ENCODE assay signal across 1 cellular context in the genomic region with DNA sequence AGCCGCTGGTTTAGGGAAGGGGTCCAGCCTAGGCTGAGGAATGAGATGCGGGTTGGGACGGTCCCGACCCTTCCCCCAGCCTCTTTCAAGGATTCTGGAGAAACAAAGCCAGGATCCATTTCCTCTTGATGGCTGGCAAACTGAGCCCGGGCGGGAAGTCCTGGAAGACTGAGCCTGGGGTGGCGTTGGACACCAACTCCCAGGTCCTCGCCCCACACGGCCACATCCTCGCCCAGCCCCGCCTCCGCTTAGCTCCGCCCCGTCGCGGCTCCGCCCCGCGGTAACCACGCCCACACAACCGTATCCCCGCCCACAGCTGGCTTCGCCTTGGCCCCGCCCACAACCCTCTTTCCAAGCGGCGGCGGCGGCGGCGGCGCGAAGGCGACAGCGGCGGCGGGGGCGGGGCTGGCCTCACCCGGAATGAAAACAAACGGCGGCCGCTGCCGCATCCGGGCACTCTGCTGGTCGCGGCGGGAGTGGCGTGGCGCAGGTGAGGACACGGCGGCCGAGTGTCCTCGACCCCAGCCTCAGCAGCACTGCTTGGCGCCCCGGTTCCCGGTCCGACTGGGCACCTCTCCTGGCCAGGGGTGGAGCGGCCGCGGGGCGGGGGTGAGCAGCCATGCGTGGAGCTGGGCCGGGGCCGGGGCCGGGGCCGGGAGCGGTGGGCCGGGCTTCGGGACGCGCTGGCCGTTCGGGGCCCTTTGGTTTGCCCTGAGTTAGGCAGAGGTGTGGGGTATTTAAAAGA.
A peak's percentile ranks its signal among the peaks of the same experiment; 100 is the strongest.
TF ChIP-seq lines count a peak whose summit lies in the region.

A gene with protein sequence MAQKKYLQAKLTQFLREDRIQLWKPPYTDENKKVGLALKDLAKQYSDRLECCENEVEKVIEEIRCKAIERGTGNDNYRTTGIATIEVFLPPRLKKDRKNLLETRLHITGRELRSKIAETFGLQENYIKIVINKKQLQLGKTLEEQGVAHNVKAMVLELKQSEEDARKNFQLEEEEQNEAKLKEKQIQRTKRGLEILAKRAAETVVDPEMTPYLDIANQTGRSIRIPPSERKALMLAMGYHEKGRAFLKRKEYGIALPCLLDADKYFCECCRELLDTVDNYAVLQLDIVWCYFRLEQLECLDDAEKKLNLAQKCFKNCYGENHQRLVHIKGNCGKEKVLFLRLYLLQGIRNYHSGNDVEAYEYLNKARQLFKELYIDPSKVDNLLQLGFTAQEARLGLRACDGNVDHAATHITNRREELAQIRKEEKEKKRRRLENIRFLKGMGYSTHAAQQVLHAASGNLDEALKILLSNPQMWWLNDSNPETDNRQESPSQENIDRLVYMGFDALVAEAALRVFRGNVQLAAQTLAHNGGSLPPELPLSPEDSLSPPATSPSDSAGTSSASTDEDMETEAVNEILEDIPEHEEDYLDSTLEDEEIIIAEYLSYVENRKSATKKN (plus strand): TSS at position 456 of the 745 bp plus-strand sequence. CDS start 3,538 bp downstream, outside the sequence.

TF ChIP-seq in H1, 55 proteins besides CTCF, POLR2A, EP300 and RAD21 (continues in another document):
- peak; percentile 77 for TF ChIP-seq KDM4A (IDR thresholded peaks at IDR 0.05; ENCODE audit: low read depth, low read length, severe bottlenecking)
- TF ChIP-seq SIN3A (conservative IDR thresholded peaks at IDR 0.05 in 1 of 2, IDR thresholded peaks at IDR 0.05 in 1 of 2; ENCODE audit: low read depth in 1 of 2, low read length in 2 of 2): peak in 1 of 2 experiments; percentile 64; a peak in 1 of 4 replicates
- TF ChIP-seq NRF1 (IDR thresholded peaks at IDR 0.05; ENCODE audit: low read depth, low read length): no peak
- TF ChIP-seq, protein P1, sequence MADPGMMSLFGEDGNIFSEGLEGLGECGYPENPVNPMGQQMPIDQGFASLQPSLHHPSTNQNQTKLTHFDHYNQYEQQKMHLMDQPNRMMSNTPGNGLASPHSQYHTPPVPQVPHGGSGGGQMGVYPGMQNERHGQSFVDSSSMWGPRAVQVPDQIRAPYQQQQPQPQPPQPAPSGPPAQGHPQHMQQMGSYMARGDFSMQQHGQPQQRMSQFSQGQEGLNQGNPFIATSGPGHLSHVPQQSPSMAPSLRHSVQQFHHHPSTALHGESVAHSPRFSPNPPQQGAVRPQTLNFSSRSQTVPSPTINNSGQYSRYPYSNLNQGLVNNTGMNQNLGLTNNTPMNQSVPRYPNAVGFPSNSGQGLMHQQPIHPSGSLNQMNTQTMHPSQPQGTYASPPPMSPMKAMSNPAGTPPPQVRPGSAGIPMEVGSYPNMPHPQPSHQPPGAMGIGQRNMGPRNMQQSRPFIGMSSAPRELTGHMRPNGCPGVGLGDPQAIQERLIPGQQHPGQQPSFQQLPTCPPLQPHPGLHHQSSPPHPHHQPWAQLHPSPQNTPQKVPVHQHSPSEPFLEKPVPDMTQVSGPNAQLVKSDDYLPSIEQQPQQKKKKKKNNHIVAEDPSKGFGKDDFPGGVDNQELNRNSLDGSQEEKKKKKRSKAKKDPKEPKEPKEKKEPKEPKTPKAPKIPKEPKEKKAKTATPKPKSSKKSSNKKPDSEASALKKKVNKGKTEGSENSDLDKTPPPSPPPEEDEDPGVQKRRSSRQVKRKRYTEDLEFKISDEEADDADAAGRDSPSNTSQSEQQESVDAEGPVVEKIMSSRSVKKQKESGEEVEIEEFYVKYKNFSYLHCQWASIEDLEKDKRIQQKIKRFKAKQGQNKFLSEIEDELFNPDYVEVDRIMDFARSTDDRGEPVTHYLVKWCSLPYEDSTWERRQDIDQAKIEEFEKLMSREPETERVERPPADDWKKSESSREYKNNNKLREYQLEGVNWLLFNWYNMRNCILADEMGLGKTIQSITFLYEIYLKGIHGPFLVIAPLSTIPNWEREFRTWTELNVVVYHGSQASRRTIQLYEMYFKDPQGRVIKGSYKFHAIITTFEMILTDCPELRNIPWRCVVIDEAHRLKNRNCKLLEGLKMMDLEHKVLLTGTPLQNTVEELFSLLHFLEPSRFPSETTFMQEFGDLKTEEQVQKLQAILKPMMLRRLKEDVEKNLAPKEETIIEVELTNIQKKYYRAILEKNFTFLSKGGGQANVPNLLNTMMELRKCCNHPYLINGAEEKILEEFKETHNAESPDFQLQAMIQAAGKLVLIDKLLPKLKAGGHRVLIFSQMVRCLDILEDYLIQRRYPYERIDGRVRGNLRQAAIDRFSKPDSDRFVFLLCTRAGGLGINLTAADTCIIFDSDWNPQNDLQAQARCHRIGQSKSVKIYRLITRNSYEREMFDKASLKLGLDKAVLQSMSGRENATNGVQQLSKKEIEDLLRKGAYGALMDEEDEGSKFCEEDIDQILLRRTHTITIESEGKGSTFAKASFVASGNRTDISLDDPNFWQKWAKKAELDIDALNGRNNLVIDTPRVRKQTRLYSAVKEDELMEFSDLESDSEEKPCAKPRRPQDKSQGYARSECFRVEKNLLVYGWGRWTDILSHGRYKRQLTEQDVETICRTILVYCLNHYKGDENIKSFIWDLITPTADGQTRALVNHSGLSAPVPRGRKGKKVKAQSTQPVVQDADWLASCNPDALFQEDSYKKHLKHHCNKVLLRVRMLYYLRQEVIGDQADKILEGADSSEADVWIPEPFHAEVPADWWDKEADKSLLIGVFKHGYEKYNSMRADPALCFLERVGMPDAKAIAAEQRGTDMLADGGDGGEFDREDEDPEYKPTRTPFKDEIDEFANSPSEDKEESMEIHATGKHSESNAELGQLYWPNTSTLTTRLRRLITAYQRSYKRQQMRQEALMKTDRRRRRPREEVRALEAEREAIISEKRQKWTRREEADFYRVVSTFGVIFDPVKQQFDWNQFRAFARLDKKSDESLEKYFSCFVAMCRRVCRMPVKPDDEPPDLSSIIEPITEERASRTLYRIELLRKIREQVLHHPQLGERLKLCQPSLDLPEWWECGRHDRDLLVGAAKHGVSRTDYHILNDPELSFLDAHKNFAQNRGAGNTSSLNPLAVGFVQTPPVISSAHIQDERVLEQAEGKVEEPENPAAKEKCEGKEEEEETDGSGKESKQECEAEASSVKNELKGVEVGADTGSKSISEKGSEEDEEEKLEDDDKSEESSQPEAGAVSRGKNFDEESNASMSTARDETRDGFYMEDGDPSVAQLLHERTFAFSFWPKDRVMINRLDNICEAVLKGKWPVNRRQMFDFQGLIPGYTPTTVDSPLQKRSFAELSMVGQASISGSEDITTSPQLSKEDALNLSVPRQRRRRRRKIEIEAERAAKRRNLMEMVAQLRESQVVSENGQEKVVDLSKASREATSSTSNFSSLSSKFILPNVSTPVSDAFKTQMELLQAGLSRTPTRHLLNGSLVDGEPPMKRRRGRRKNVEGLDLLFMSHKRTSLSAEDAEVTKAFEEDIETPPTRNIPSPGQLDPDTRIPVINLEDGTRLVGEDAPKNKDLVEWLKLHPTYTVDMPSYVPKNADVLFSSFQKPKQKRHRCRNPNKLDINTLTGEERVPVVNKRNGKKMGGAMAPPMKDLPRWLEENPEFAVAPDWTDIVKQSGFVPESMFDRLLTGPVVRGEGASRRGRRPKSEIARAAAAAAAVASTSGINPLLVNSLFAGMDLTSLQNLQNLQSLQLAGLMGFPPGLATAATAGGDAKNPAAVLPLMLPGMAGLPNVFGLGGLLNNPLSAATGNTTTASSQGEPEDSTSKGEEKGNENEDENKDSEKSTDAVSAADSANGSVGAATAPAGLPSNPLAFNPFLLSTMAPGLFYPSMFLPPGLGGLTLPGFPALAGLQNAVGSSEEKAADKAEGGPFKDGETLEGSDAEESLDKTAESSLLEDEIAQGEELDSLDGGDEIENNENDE (IDR thresholded peaks at IDR 0.05; ENCODE audit: insufficient replicate concordance, low read length): no peak
- TF ChIP-seq CEBPB (IDR thresholded peaks at IDR 0.05; ENCODE audit: low read depth, low read length): no peak
- no peak for TF ChIP-seq RFX5 (IDR thresholded peaks at IDR 0.05; ENCODE audit: borderline replicate concordance, low read depth, low read length)
- TF ChIP-seq TEAD4 (IDR thresholded peaks at IDR 0.05; ENCODE audit: low read depth, low read length): no peak
- TF ChIP-seq, protein P2, sequence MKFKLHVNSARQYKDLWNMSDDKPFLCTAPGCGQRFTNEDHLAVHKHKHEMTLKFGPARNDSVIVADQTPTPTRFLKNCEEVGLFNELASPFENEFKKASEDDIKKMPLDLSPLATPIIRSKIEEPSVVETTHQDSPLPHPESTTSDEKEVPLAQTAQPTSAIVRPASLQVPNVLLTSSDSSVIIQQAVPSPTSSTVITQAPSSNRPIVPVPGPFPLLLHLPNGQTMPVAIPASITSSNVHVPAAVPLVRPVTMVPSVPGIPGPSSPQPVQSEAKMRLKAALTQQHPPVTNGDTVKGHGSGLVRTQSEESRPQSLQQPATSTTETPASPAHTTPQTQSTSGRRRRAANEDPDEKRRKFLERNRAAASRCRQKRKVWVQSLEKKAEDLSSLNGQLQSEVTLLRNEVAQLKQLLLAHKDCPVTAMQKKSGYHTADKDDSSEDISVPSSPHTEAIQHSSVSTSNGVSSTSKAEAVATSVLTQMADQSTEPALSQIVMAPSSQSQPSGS (IDR thresholded peaks at IDR 0.05; ENCODE audit: low read length): no peak
- no peak; the same call in 1 of the 2 replicates for TF ChIP-seq BACH1 (IDR thresholded peaks at IDR 0.05; ENCODE audit: low read length)
- no peak for TF ChIP-seq HDAC2 (IDR thresholded peaks at IDR 0.05; ENCODE audit: borderline replicate concordance in 1 of 2, low read depth in 2 of 2, low read length in 2 of 2)
- no peak for TF ChIP-seq RNF2 (IDR thresholded peaks at IDR 0.05; ENCODE audit: borderline replicate concordance, low read depth, low read length, missing control alignments, poor library complexity, severe bottlenecking)
- no peak for TF ChIP-seq GABPA (IDR thresholded peaks at IDR 0.05; ENCODE audit: borderline replicate concordance, insufficient read depth, low read length)
- TF ChIP-seq ASH2L (IDR thresholded peaks at IDR 0.05; ENCODE audit: low read length): peak; percentile 73
- TF ChIP-seq RXRA (IDR thresholded peaks at IDR 0.05; ENCODE audit: insufficient read depth, low read depth, low read length): no peak
- no peak for TF ChIP-seq MAFK (IDR thresholded peaks at IDR 0.05; ENCODE audit: low read depth, low read length)
- no peak for TF ChIP-seq NANOG (IDR thresholded peaks at IDR 0.05; ENCODE audit: insufficient read depth, low read depth, low read length, poor library complexity, severe bottlenecking)
- TF ChIP-seq SIRT6 (IDR thresholded peaks at IDR 0.05; ENCODE audit: low read length): no peak
- no peak for TF ChIP-seq SRF (IDR thresholded peaks at IDR 0.05; ENCODE audit: low read depth, low read length)
- no peak for TF ChIP-seq BRCA1 (IDR thresholded peaks at IDR 0.05; ENCODE audit: low read depth, low read length)
- TF ChIP-seq SP2 (IDR thresholded peaks at IDR 0.05; ENCODE audit: low read length): no peak
- no peak for TF ChIP-seq CHD1 (IDR thresholded peaks at IDR 0.05; ENCODE audit: low read depth, low read length)
- TF ChIP-seq CREB1 (IDR thresholded peaks at IDR 0.05): peak; percentile 68
- no peak for TF ChIP-seq SUZ12 (IDR thresholded peaks at IDR 0.05; ENCODE audit: low read length)
- TF ChIP-seq E2F6 (IDR thresholded peaks at IDR 0.05): peak; percentile 46; the same call in 1 of the 2 replicates
- peak; percentile 33; the same call in 1 of the 2 replicates for TF ChIP-seq TBP (IDR thresholded peaks at IDR 0.05; ENCODE audit: low read depth, low read length)
- peak; percentile 89 for TF ChIP-seq RBBP5 (IDR thresholded peaks at IDR 0.05; ENCODE audit: borderline replicate concordance, low read depth, low read length)
- no peak for TF ChIP-seq HDAC6 (IDR thresholded peaks at IDR 0.05; ENCODE audit: low read depth, low read length)
- no peak for TF ChIP-seq JUN (IDR thresholded peaks at IDR 0.05; ENCODE audit: low read depth, low read length)
- peak; percentile 78 for TF ChIP-seq POLR2AphosphoS5 (IDR thresholded peaks at IDR 0.05; ENCODE audit: low read depth, low read length)
- TF ChIP-seq CHD2 (IDR thresholded peaks at IDR 0.05; ENCODE audit: low read length): no peak
- 0 out of 2 replicates have a peak, but pooled peaks have one; percentile 13 for TF ChIP-seq YY1 (IDR thresholded peaks at IDR 0.05; ENCODE audit: low read depth, low read length)
- TF ChIP-seq TCF12 (IDR thresholded peaks at IDR 0.05; ENCODE audit: low read depth, low read length): no peak
- peak; percentile 72 for TF ChIP-seq TAF1 (IDR thresholded peaks at IDR 0.05; ENCODE audit: low read depth, low read length)
- no peak for TF ChIP-seq KDM5A (IDR thresholded peaks at IDR 0.05; ENCODE audit: low read length)
- no peak for TF ChIP-seq USF2 (IDR thresholded peaks at IDR 0.05; ENCODE audit: low read length)
- no peak for TF ChIP-seq SP1 (IDR thresholded peaks at IDR 0.05; ENCODE audit: low read depth, low read length)
- peak; percentile 89; the same call in 1 of the 2 replicates for TF ChIP-seq PHF8 (conservative IDR thresholded peaks at IDR 0.05; ENCODE audit: low read depth, low read length)
- no peak for TF ChIP-seq GTF2F1 (IDR thresholded peaks at IDR 0.05; ENCODE audit: borderline replicate concordance, low read depth, low read length)
- no peak for TF ChIP-seq SIX5 (IDR thresholded peaks at IDR 0.05; ENCODE audit: low read depth, low read length)
- TF ChIP-seq ATF3 (IDR thresholded peaks at IDR 0.05; ENCODE audit: insufficient read depth, low read depth, low read length): no peak
- no peak for TF ChIP-seq SP4 (IDR thresholded peaks at IDR 0.05; ENCODE audit: low read length)
- TF ChIP-seq FOSL1 (IDR thresholded peaks at IDR 0.05; ENCODE audit: insufficient read depth, low read depth, low read length): no peak
- no peak for TF ChIP-seq JUND (IDR thresholded peaks at IDR 0.05; ENCODE audit: low read length)
- no peak for TF ChIP-seq KDM1A (IDR thresholded peaks at IDR 0.05; ENCODE audit: borderline replicate concordance, low read length)
- TF ChIP-seq EGR1 (IDR thresholded peaks at IDR 0.05; ENCODE audit: borderline replicate concordance, low read depth, low read length): peak; percentile 21; the same call in 1 of the 2 replicates
- TF ChIP-seq EZH2 (IDR thresholded peaks at IDR 0.05; ENCODE audit: low read depth, low read length, severe bottlenecking): no peak
- peak; percentile 44 for TF ChIP-seq TAF7 (optimal IDR thresholded peaks at IDR 0.05; ENCODE audit: borderline replicate concordance, low read depth, low read length)
- TF ChIP-seq CTBP2 (IDR thresholded peaks at IDR 0.05; ENCODE audit: borderline replicate concordance, insufficient read depth, insufficient read length, low read length): no peak
- no peak for TF ChIP-seq CBX5 (IDR thresholded peaks at IDR 0.05; ENCODE audit: low read depth, low read length)
- TF ChIP-seq CBX8 (IDR thresholded peaks at IDR 0.05; ENCODE audit: borderline replicate concordance, low read depth, low read length): no peak
